19 cellular contexts compared by ENCODE assay signal in the genomic region with DNA sequence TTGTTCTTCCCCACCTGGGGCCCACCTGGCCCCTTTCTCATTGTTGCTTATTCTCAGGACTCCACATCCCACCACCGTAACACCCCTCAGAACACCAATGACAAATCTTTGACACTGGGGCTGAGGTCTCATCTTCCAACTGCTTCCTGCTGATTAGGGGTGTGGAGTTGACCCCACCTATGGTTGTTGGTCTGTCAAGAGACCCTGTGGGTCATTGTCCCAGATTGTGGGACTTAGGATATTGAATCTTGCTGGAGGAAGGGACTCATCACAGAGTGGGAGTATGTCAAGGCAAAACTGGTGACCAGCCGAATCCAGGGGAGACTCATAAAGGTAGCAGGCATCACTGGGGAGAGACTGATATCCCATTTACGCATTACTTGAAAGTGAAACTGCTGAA. TPM values are rescaled to one million over a fixed set of nuclear protein-coding genes. Genes with fewer than 3 reads are reported as not detected.
DNase-seq lines count a peak whose midpoint lies in the region; ATAC-seq and TF ChIP-seq lines count a peak whose summit lies in the region.
"Had no signal": no experiment of that assay in that cellular context is flagged by ENCODE, and none has a peak within 500 bp of the region (broad histone marks: within the 10 kb centered on the region; RNA-seq: fewer than 3 reads in every experiment).

No MANE protein-coding gene starts in this region.

- CTCF ChIA-PET in activated CD4-positive, alpha-beta memory T cell treated with anti-CD3 and anti-CD28 coated beads for 36 hours (lab: Charles Lee) = no interaction called here

- H3K36me3 ChIP-seq in testis (ENCODE audit: low read depth, missing control alignments) = no peaks in the 10 kb centered on the region
- H3K36me3 ChIP-seq in gastrocnemius medialis = no peaks in the 10 kb centered on the region
- H3K36me3 ChIP-seq: right atrium auricular region, WERI-Rb-1 had no signal

- H3K9me3 ChIP-seq in testis (no peaks in the 10 kb centered on the region), gastrocnemius medialis (no peaks in the 10 kb centered on the region)
- H3K9me3 ChIP-seq: MG63, right atrium auricular region had no signal

- in situ Hi-C loops in gastrocnemius medialis (cut with MboI; ENCODE audit: low sequenced_read_pairs in 4 of 4) = no loop called here

- WGBS in testis, 2 donors = 76 to 79% methylated on average over 3 of the region's 3 CpGs

- H3K4me1 ChIP-seq in testis (no peaks in the 10 kb centered on the region), gastrocnemius medialis (peaks cover 0 to 2% of the 10 kb centered on the region in 2 donors)

- intact Hi-C loops in activated CD4-positive, alpha-beta memory T cell treated with anti-CD3 and anti-CD28 coated beads for 36 hours (cut with micrococcal nuclease) = no loop called here
- intact Hi-C loops in testis (cut with DNase I; ENCODE audit: low total_unique reads) (no loop called here), gastrocnemius medialis (cut with DNase I; ENCODE audit: low total_unique reads) (no loop called here)

- no peaks in the 10 kb centered on the region for H3K9me3 Mint-ChIP-seq in stimulated activated naive CD8-positive, alpha-beta T cell treated with anti-CD3 and anti-CD28 coated beads, Interleukin-15, Interleukin-2, amounts not matched to agents 100 ng/mL and 50 ng/mL, for 24 hours
- no peaks in the 10 kb centered on the region for H3K9me3 Mint-ChIP-seq in activated CD4-positive, alpha-beta memory T cell treated with anti-CD3 and anti-CD28 coated beads for 36 hours
- H3K9me3 Mint-ChIP-seq in glutamatergic neuron (ENCODE audit: unreplicated experiment) = no peaks in the 10 kb centered on the region
- H3K9me3 Mint-ChIP-seq: activated naive CD4-positive, alpha-beta T cell treated with anti-CD3 and anti-CD28 coated beads, Interleukin-2, amount 50 U/mL, for 72 hours; stimulated activated naive B cell treated with anti-CD40 and anti-IgM and Interleukin-4, amounts not matched to agents 10 μg/mL and 1 μg/mL and 100 μg/mL, for 72 hours had no signal

- H3K4me1 Mint-ChIP-seq in stimulated activated naive CD8-positive, alpha-beta T cell treated with anti-CD3 and anti-CD28 coated beads, Interleukin-15, Interleukin-2, amounts not matched to agents 100 ng/mL and 50 ng/mL, for 24 hours (ENCODE audit: low read depth) = peaks cover 43% of the 10 kb centered on the region
- H3K4me1 Mint-ChIP-seq in activated CD4-positive, alpha-beta memory T cell treated with anti-CD3 and anti-CD28 coated beads for 36 hours (ENCODE audit: low read depth) = peaks cover 27% of the 10 kb centered on the region
- no peaks in the 10 kb centered on the region for H3K4me1 Mint-ChIP-seq in glutamatergic neuron (ENCODE audit: low read depth, unreplicated experiment)

- no peak for ATAC-seq in stimulated activated naive CD8-positive, alpha-beta T cell treated with anti-CD3 and anti-CD28 coated beads, Interleukin-15, Interleukin-2, amounts not matched to agents 100 U/mL and 50 U/mL, for 24 hours
- no peak for ATAC-seq in gastrocnemius medialis
- ATAC-seq: activated naive CD4-positive, alpha-beta T cell treated with anti-CD3 and anti-CD28 coated beads, Interleukin-2, amount 50 U/mL, for 72 hours; stimulated activated naive B cell treated with anti-CD40 and anti-IgM and Interleukin-4, amounts not matched to agents 10 μg/mL and 1 μg/mL and 100 μg/mL, for 72 hours had no signal

- TF ChIP-seq POLR2A in testis (IDR thresholded peaks at IDR 0.05) (no peak), gastrocnemius medialis (IDR thresholded peaks at IDR 0.05) (no peak)

- POLR2A ChIA-PET in activated CD4-positive, alpha-beta memory T cell treated with anti-CD3 and anti-CD28 coated beads for 36 hours (lab: Charles Lee) = no interaction called here

- no peak overlapping the region for H3K27ac ChIP-seq in testis
- no peak overlapping the region for H3K27ac ChIP-seq in gastrocnemius medialis
- H3K27ac ChIP-seq: epithelial cell of prostate, GM23248, right atrium auricular region, WERI-Rb-1 had no signal

- H3K4me3 Mint-ChIP-seq in stimulated activated naive CD8-positive, alpha-beta T cell treated with anti-CD3 and anti-CD28 coated beads, Interleukin-15, Interleukin-2, amounts not matched to agents 100 ng/mL and 50 ng/mL, for 24 hours = peak overlapping the region; percentile 31
- peak overlapping the region; percentile 55 for H3K4me3 Mint-ChIP-seq in activated CD4-positive, alpha-beta memory T cell treated with anti-CD3 and anti-CD28 coated beads for 36 hours
- peak overlapping the region; percentile 34 for H3K4me3 Mint-ChIP-seq in glutamatergic neuron (ENCODE audit: unreplicated experiment)

- peak overlapping the region; percentile 14 for H3K27ac Mint-ChIP-seq in stimulated activated naive CD8-positive, alpha-beta T cell treated with anti-CD3 and anti-CD28 coated beads, Interleukin-15, Interleukin-2, amounts not matched to agents 100 ng/mL and 50 ng/mL, for 24 hours
- H3K27ac Mint-ChIP-seq in activated CD4-positive, alpha-beta memory T cell treated with anti-CD3 and anti-CD28 coated beads for 36 hours = peak overlapping the region; percentile 18
- no peak overlapping the region for H3K27ac Mint-ChIP-seq in glutamatergic neuron (ENCODE audit: unreplicated experiment)
- H3K27ac Mint-ChIP-seq: stimulated activated naive B cell treated with anti-CD40 and anti-IgM and Interleukin-4, amounts not matched to agents 10 μg/mL and 1 μg/mL and 100 μg/mL, for 72 hours had no signal

- H3K4me3 ChIP-seq in testis (no peak overlapping the region), gastrocnemius medialis (no peak overlapping the region)
- H3K4me3 ChIP-seq: GM23248, MG63, right atrium auricular region had no signal

- peaks cover 14% of the 10 kb centered on the region for H3K36me3 Mint-ChIP-seq in stimulated activated naive CD8-positive, alpha-beta T cell treated with anti-CD3 and anti-CD28 coated beads, Interleukin-15, Interleukin-2, amounts not matched to agents 100 ng/mL and 50 ng/mL, for 24 hours (ENCODE audit: low read depth)
- H3K36me3 Mint-ChIP-seq in activated CD4-positive, alpha-beta memory T cell treated with anti-CD3 and anti-CD28 coated beads for 36 hours = peaks cover 5% of the 10 kb centered on the region
- H3K36me3 Mint-ChIP-seq in glutamatergic neuron (ENCODE audit: unreplicated experiment) = no peaks in the 10 kb centered on the region

- no peak for TF ChIP-seq CTCF in glutamatergic neuron (IDR thresholded peaks at IDR 0.05; ENCODE audit: partially characterized antibody, unreplicated experiment)
- TF ChIP-seq CTCF in testis (IDR thresholded peaks at IDR 0.05) = no peak
- TF ChIP-seq CTCF in gastrocnemius medialis (IDR thresholded peaks at IDR 0.05 in 4 of 5, conservative IDR thresholded peaks at IDR 0.05 in 1 of 5) = no peak

- no peak for DNase-seq in stimulated activated naive CD8-positive, alpha-beta T cell treated with anti-CD3 and anti-CD28 coated beads, Interleukin-15, Interleukin-2, amounts not matched to agents 100 U/mL and 50 U/mL, for 24 hours
- no peak for DNase-seq in activated CD4-positive, alpha-beta memory T cell treated with anti-CD3 and anti-CD28 coated beads for 36 hours
- DNase-seq in glutamatergic neuron = no peak
- no peak for DNase-seq in effector CD8-positive, alpha-beta T cell (lab: John Stamatoyannopoulos, UW)
- no peak for DNase-seq in testis
- DNase-seq in gastrocnemius medialis = no peak
- no peak for DNase-seq in DMS 273 (lab: John Stamatoyannopoulos, UW; ENCODE audit: unreplicated experiment)
- DNase-seq: EL; GM23248; MG63; NCI-H187; occipital lobe; stimulated activated CD4-positive, alpha-beta T cell treated with anti-CD3 and anti-CD28 coated beads, Interleukin-15, amount 100 ng/mL, for 24 hours; stimulated activated naive B cell treated with anti-CD40 and anti-IgM and Interleukin-4, amounts not matched to agents 10 μg/mL and 1 μg/mL and 100 μg/mL, for 72 hours; WERI-Rb-1 had no signal

- no peaks in the 10 kb centered on the region for H3K27me3 Mint-ChIP-seq in stimulated activated naive CD8-positive, alpha-beta T cell treated with anti-CD3 and anti-CD28 coated beads, Interleukin-15, Interleukin-2, amounts not matched to agents 100 ng/mL and 50 ng/mL, for 24 hours
- H3K27me3 Mint-ChIP-seq in activated CD4-positive, alpha-beta memory T cell treated with anti-CD3 and anti-CD28 coated beads for 36 hours = no peaks in the 10 kb centered on the region
- H3K27me3 Mint-ChIP-seq in glutamatergic neuron (ENCODE audit: unreplicated experiment) = peaks cover 1% of the 10 kb centered on the region
- H3K27me3 Mint-ChIP-seq: stimulated activated naive B cell treated with anti-CD40 and anti-IgM and Interleukin-4, amounts not matched to agents 10 μg/mL and 1 μg/mL and 100 μg/mL, for 72 hours had no signal

- H3K27me3 ChIP-seq in testis = no peaks in the 10 kb centered on the region
- H3K27me3 ChIP-seq in gastrocnemius medialis = no peaks in the 10 kb centered on the region
- H3K27me3 ChIP-seq: MG63 had no signal

RNA-seq across cellular contexts. Expression of gene PABIR2, which starts 1.5 kb away (rescaled TPM):
- 10 to 100 TPM; 46.5 to 53.3 TPM for total RNA-seq in activated CD4-positive, alpha-beta memory T cell treated with anti-CD3 and anti-CD28 coated beads for 36 hours
- total RNA-seq in glutamatergic neuron (ENCODE audit: unreplicated experiment) (8.0 TPM), testis (100 to 1,000 TPM; 122 to 141 TPM), gastrocnemius medialis (1 to 10 TPM; 2.2 to 3.6 (median 2.3) TPM)
- polyA plus RNA-seq in testis (ENCODE audit: insufficient read depth, low read depth, low replicate concordance) = 62.0 TPM
